ENCODE assay signal across 33 cellular contexts in the genomic region with DNA sequence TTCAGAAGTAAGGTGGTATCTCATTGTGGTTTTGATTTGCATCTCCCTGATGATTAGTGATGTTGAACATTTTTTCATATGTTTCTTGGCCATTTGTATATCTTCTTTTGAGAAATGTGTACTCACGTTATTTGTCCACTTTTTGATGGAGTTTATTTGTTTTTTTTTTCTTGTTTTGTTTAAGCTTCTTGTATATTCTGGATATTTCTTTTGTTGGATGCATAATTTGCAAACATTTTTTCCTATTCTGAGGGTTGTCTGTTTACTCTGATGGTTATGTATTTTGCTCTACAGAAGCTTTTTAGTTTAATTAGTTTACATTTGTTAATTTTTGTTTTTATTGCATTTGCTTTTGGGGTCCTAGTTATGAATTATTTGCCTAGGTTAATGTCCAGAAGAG.
"Had no signal": no experiment of that assay in that cellular context is flagged by ENCODE, and none has a peak within 500 bp of the region (broad histone marks: within the 10 kb centered on the region; RNA-seq: fewer than 3 reads in every experiment).

No MANE protein-coding gene starts in this region.

- H3K4me3 ChIP-seq: adrenal gland, ascending aorta, body of pancreas, breast epithelium, cardiac muscle cell had no signal

- H3K9me3 ChIP-seq: adrenal gland, ascending aorta, body of pancreas, breast epithelium had no signal

- H3K36me3 ChIP-seq: adrenal gland, ascending aorta, brain microvascular endothelial cell, cardiac muscle cell had no signal

- H3K27me3 ChIP-seq: adrenal gland, ascending aorta, body of pancreas, brain microvascular endothelial cell, breast epithelium, cardiac muscle cell had no signal

- DNase-seq: activated effector memory CD4-positive, alpha-beta T cell treated with anti-CD3 and anti-CD28 coated beads, Interleukin-2, amount 50 U/mL, for 16 hours; activated effector memory CD4-positive, alpha-beta T cell treated with Interleukin-2 at 50 U/mL for 16 hours; activated gamma-delta T cell; activated gamma-delta T cell treated with Interleukin-2 at 50 U/mL for 16 hours; activated naive CD4-positive, alpha-beta T cell; activated naive CD4-positive, alpha-beta T cell treated with anti-CD3 and anti-CD28 coated beads for 36 hours; activated naive CD4-positive, alpha-beta T cell treated with anti-CD3 and anti-CD28 coated beads, Interleukin-2, amount 10 ng/mL, durations not matched to agents 7 days and 5 days; activated naive CD4-positive, alpha-beta T cell treated with anti-CD3 and anti-CD28 coated beads, Interleukin-2, amount 50 U/mL, for 16 hours; activated naive CD4-positive, alpha-beta T cell treated with Interleukin-2 at 50 U/mL for 16 hours; activated naive CD8-positive, alpha-beta T cell treated with anti-CD3 and anti-CD28 coated beads for 36 hours; activated naive CD8-positive, alpha-beta T cell treated with anti-CD3 and anti-CD28 coated beads, Interleukin-2, amount 10 ng/mL, durations not matched to agents 7 days and 5 days; activated naive CD8-positive, alpha-beta T cell treated with anti-CD3 and anti-CD28 coated beads, Interleukin-2, amount 50 U/mL, for 24 hours; activated T-cell treated with anti-CD3 and anti-CD28 coated beads, Interleukin-2, amount 50 U/mL, for 24 hours; activated T-cell treated with anti-CD3 and anti-CD28 coated beads, Interleukin-2, amount 50 U/mL, for 4 hours; activated T-cell treated with anti-CD3 and anti-CD28 coated beads, Interleukin-2, amount 50 U/mL, for 48 hours; activated T-cell treated with anti-CD3 and anti-CD28 coated beads, Interleukin-2, amount 50 U/mL, for 72 hours; adrenal gland; amniotic stem cell; amygdala; anterior cingulate cortex; aorta; body of pancreas; brain microvascular endothelial cell; caudate nucleus; central memory CD4-positive, alpha-beta T cell; cerebellar nuclear complex had no signal

- ATAC-seq: activated naive CD4-positive, alpha-beta T cell treated with anti-CD3 and anti-CD28 coated beads, Interleukin-2, amount 50 U/mL, for 72 hours; activated naive CD8-positive, alpha-beta T cell treated with anti-CD3 and anti-CD28 coated beads, Interleukin-2, amount 50 U/mL, for 24 hours; activated T-cell treated with anti-CD3 and anti-CD28 coated beads, Interleukin-2, amount 50 U/mL, for 4 hours; activated T-cell treated with anti-CD3 and anti-CD28 coated beads, Interleukin-2, amount 50 U/mL, for 72 hours; activated T-helper 17 cell treated with anti-CD3 and anti-CD28 coated beads, Interleukin-2, amount 50 U/mL, for 72 hours; body of pancreas had no signal

- FAIRE-seq: astrocyte, bronchial epithelial cell had no signal

- H3K4me1 ChIP-seq: adrenal gland, ascending aorta, body of pancreas, breast epithelium had no signal

- H3K27ac ChIP-seq: adrenal gland, ascending aorta, body of pancreas, brain microvascular endothelial cell, breast epithelium, cardiac muscle cell had no signal
